23 cellular contexts compared by ENCODE assay signal in genomic region chr10:132545659-132546367, GRCh38. TPM values are rescaled to one million over a fixed set of nuclear protein-coding genes. Genes with fewer than 3 reads are reported as not detected.
DNase-seq lines count a peak whose midpoint lies in the region; ATAC-seq and TF ChIP-seq lines count a peak whose summit lies in the region.
"Had no signal": no experiment of that assay in that cellular context is flagged by ENCODE, and none has a peak within 500 bp of the region (broad histone marks: within the 10 kb centered on the region; RNA-seq: fewer than 3 reads in every experiment).

No MANE protein-coding gene starts in this region.

- H3K9me3 ChIP-seq in T-helper 17 cell (ENCODE audit: control insufficient read depth, low read length, poor library complexity, severe bottlenecking) (no peaks in the 10 kb centered on the region), mucosa of descending colon (no peaks in the 10 kb centered on the region)
- H3K9me3 ChIP-seq: ascending aorta, right atrium auricular region, stomach had no signal

- DNase-seq in Right ventricle myocardium inferior (ENCODE audit: missing footprints) = peak; percentile 61
- DNase-seq in left ventricle myocardium superior = no peak
- no peak for DNase-seq in T-helper 17 cell
- peak in 2 of 3 donors; percentile 18 to 57 for DNase-seq in mucosa of descending colon
- DNase-seq in stimulated activated naive CD8-positive, alpha-beta T cell treated with anti-CD3 and anti-CD28 coated beads, Interleukin-15, amount 100 ng/mL, for 72 hours = no peak
- no peak for DNase-seq in SHP77 (lab: John Stamatoyannopoulos, UW)
- DNase-seq in SK-N-DZ (ENCODE audit: low spot score) = no peak
- DNase-seq: ACHN; activated CD8-positive, alpha-beta T cell treated with anti-CD3 and anti-CD28 coated beads for 36 hours; hippocampal formation; Karpas-422; NCI-H1092 treated with DMSO at 0.1 percent for 48 hours; NCI-H2081 treated with DMSO at 0.1 percent for 48 hours; NCI-H510A treated with DMSO at 0.1 percent for 48 hours; occipital lobe; SHP77 treated with DMSO at 0.1 percent for 48 hours; stomach; T-helper 2 cell had no signal

- H3K4me1 ChIP-seq in mucosa of descending colon (ENCODE audit: low read depth) = peaks cover 3% of the 10 kb centered on the region

- H3K9me3 Mint-ChIP-seq in stimulated activated naive CD8-positive, alpha-beta T cell treated with anti-CD3 and anti-CD28 coated beads, Interleukin-15, amount 100 ng/mL, for 72 hours = no peaks in the 10 kb centered on the region
- H3K9me3 Mint-ChIP-seq: activated CD8-positive, alpha-beta T cell treated with anti-CD3 and anti-CD28 coated beads for 36 hours; activated T-helper 2 cell treated with anti-CD3 and anti-CD28 coated beads, Interferon-gamma antibody, Interleukin-2, Interleukin-4, amounts not matched to agents 10 μg/mL and 5 μg/mL and 100 μg/mL, durations not matched to agents 14 hours and 24 hours and 36 hours; mesothelial cell of epicardium had no signal

- no peaks in the 10 kb centered on the region for H3K27me3 Mint-ChIP-seq in T-helper 17 cell
- no peaks in the 10 kb centered on the region for H3K27me3 Mint-ChIP-seq in stimulated activated naive CD8-positive, alpha-beta T cell treated with anti-CD3 and anti-CD28 coated beads, Interleukin-15, amount 100 ng/mL, for 72 hours
- H3K27me3 Mint-ChIP-seq: activated CD8-positive, alpha-beta T cell treated with anti-CD3 and anti-CD28 coated beads for 36 hours had no signal

- H3K27ac Mint-ChIP-seq in T-helper 17 cell = no peak overlapping the region
- no peak overlapping the region for H3K27ac Mint-ChIP-seq in stimulated activated naive CD8-positive, alpha-beta T cell treated with anti-CD3 and anti-CD28 coated beads, Interleukin-15, amount 100 ng/mL, for 72 hours
- H3K27ac Mint-ChIP-seq: activated T-helper 2 cell treated with anti-CD3 and anti-CD28 coated beads, Interferon-gamma antibody, Interleukin-2, Interleukin-4, amounts not matched to agents 10 μg/mL and 5 μg/mL and 100 μg/mL, durations not matched to agents 14 hours and 24 hours and 36 hours; mesothelial cell of epicardium had no signal

- no peak overlapping the region for H3K4me3 ChIP-seq in mucosa of descending colon
- H3K4me3 ChIP-seq: right atrium auricular region had no signal

- no peaks in the 10 kb centered on the region for H3K36me3 ChIP-seq in mucosa of descending colon (ENCODE audit: low read depth)
- H3K36me3 ChIP-seq: ascending aorta, right atrium auricular region had no signal

- H3K4me1 Mint-ChIP-seq in T-helper 17 cell = peaks cover 45% of the 10 kb centered on the region
- peaks cover 93% of the 10 kb centered on the region for H3K4me1 Mint-ChIP-seq in stimulated activated naive CD8-positive, alpha-beta T cell treated with anti-CD3 and anti-CD28 coated beads, Interleukin-15, amount 100 ng/mL, for 72 hours

- peaks cover 2% of the 10 kb centered on the region for H3K36me3 Mint-ChIP-seq in T-helper 17 cell (ENCODE audit: low read depth)
- H3K36me3 Mint-ChIP-seq: mesothelial cell of epicardium had no signal

- TF ChIP-seq CTCF in mucosa of descending colon (IDR thresholded peaks at IDR 0.05) = no peak

- intact Hi-C loops in Right ventricle myocardium inferior (cut with DNase I) (loop anchor here (10.0 kb wide), 1 partner anchor 211 kb away; the partner anchor contains the start of gene LRRC27), left ventricle myocardium superior (cut with micrococcal nuclease) (no loop called here), mucosa of descending colon (cut with DNase I, micrococcal nuclease) (no loop called here)

- peak overlapping the region; percentile 78 for H3K4me3 Mint-ChIP-seq in T-helper 17 cell
- peak overlapping the region; percentile 80 to 93 for H3K4me3 Mint-ChIP-seq in stimulated activated naive CD8-positive, alpha-beta T cell treated with anti-CD3 and anti-CD28 coated beads, Interleukin-15, amount 100 ng/mL, for 72 hours
- H3K4me3 Mint-ChIP-seq: mesothelial cell of epicardium had no signal

- ATAC-seq in Right ventricle myocardium inferior (no peak), left ventricle myocardium superior (no peak), T-helper 17 cell (no peak), mucosa of descending colon (no peak), GM21576 (IDR thresholded peaks at IDR 0.05; ENCODE audit: unreplicated experiment) (no peak)
- no peak for ATAC-seq in stimulated activated naive CD8-positive, alpha-beta T cell treated with anti-CD3 and anti-CD28 coated beads, Interleukin-15, amount 100 ng/mL, for 72 hours
- ATAC-seq: activated CD8-positive, alpha-beta T cell treated with anti-CD3 and anti-CD28 coated beads for 36 hours had no signal

RNA-seq across cellular contexts. Expression of gene INPP5A, which starts 8.2 kb away (rescaled TPM):
- 108 TPM for total RNA-seq in Right ventricle myocardium inferior
- 108 TPM for total RNA-seq in left ventricle myocardium superior
- 10 to 100 TPM; 17.6 to 24.7 TPM for total RNA-seq in T-helper 17 cell
- 10 to 100 TPM; 31.7 to 92.8 (median 32.0) TPM for total RNA-seq in mucosa of descending colon
- 23.6 and 25.3 TPM in 2 replicates for polyA plus RNA-seq in SK-N-DZ (2014; cell fraction: cytosol; rRNA removed)
- polyA plus RNA-seq in SK-N-DZ (2014; cell fraction: nucleus; rRNA removed) = 13.8 and 15.2 TPM in 2 replicates

Comparison
In these comparisons a context has a peak if more than half of its experiments do, and no peak if none do; other contexts are left out.
1. DNase-seq: peak in Right ventricle myocardium inferior (single experiment) and mucosa of descending colon (2 of 3); none in left ventricle myocardium superior (single experiment), T-helper 17 cell (0 of 3), stimulated activated naive CD8-positive, alpha-beta T cell treated with anti-CD3 and anti-CD28 coated beads, Interleukin-15, amount 100 ng/mL, for 72 hours (0 of 2), SHP77 (0 of 2) and SK-N-DZ (single experiment).